8 cellular contexts compared by ENCODE assay signal in the genomic region with DNA sequence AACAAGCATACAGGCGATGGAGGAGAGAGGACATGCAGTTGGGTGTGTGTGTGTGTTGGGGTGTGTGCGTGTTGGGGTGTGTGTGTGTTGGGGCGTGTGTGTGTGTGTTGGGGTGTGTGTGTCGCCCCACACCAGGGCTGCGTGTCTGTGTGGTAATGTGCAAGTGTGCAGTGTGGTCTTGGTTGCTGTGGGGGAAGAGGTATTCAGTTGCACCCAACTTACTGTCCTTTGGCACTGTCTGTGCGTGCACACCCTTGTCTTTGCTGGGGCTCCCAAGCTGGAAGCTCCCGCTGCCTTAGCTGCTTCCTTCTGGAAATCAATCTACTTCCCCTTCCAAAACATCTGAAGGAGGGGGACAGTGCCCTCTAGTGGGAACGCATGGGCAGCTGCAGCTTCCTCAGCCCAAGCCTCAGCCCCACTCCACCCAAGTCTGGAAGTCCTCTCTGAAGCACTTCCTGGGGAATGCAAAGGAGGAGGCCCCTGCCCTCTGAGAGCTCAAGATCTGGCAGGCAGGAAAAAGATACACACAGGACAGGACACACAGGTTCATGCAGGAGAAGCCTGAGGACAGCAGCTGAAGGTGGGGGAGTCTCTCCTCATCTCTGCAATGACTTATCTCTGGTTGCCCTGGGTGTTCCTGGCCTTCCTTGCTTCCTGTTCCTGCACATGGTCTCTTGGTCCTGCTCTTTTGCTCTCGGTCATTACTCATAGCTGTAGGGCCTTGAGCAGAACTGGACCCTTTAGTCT. TPM values are rescaled to one million over a fixed set of nuclear protein-coding genes. Genes with fewer than 3 reads are reported as not detected.
DNase-seq lines count a peak whose midpoint lies in the region; ATAC-seq and TF ChIP-seq lines count a peak whose summit lies in the region.

No MANE protein-coding gene starts in this region.

- no peak overlapping the region for H3K4me3 ChIP-seq in NB4 (ENCODE audit: low read depth, low read length)
- no peak overlapping the region for H3K4me3 ChIP-seq in right atrium auricular region
- H3K4me3 ChIP-seq in retinal pigment epithelial cell (ENCODE audit: low read length), result no peak overlapping the region

- H3K4me1 ChIP-seq in right atrium auricular region, result peaks cover 0 to 24% of the 10 kb centered on the region in 2 donors

- no peak for TF ChIP-seq POLR2A in NB4 (IDR thresholded peaks at IDR 0.05; ENCODE audit: extremely low read depth, insufficient read length)

- ATAC-seq in GM19023 (IDR thresholded peaks at IDR 0.05; ENCODE audit: unreplicated experiment) (no peak), HG03521 (IDR thresholded peaks at IDR 0.05; ENCODE audit: unreplicated experiment) (no peak)

- H3K9me3 ChIP-seq in right atrium auricular region, result no peaks in the 10 kb centered on the region

- peak; percentile 97 for TF ChIP-seq CTCF in NB4 (IDR thresholded peaks at IDR 0.05; ENCODE audit: low read depth, low read length)
- TF ChIP-seq CTCF in right atrium auricular region (IDR thresholded peaks at IDR 0.05), result peak; percentile 83 to 95
- TF ChIP-seq CTCF in retinal pigment epithelial cell (conservative IDR thresholded peaks at IDR 0.05; ENCODE audit: low read depth, low read length), result peak; percentile 98

- H3K36me3 ChIP-seq in right atrium auricular region, result no peaks in the 10 kb centered on the region

- H3K27ac ChIP-seq in right atrium auricular region, result no peak overlapping the region

- peak; percentile 49 for DNase-seq in GF-D8 (lab: John Stamatoyannopoulos, UW)
- DNase-seq in NB4 (ENCODE audit: low read depth), result peak; percentile 88
- peak; percentile 60 for DNase-seq in SKM-1 treated with dmso at 0.1 percent for 144 hours (lab: John Stamatoyannopoulos, UW; ENCODE audit: unreplicated experiment)
- DNase-seq in amniotic epithelial cell (ENCODE audit: low read depth), result peak; percentile 73
- peak; percentile 88 for DNase-seq in right atrium auricular region (ENCODE audit: low spot score)
- peak; percentile 39 for DNase-seq in retinal pigment epithelial cell (ENCODE audit: low read depth)

- H3K27me3 ChIP-seq in right atrium auricular region, result no peaks in the 10 kb centered on the region

RNA-seq across cellular contexts. Expression of a gene that starts 13.1 kb away (rescaled TPM):
- 1 to 10 TPM in 1 of 2 donors, under 1 TPM in 1; 0.24 to 1.4 TPM for total RNA-seq in right atrium auricular region

RNA-seq across cellular contexts. Expression of a gene that starts 14.7 kb away (rescaled TPM):
- total RNA-seq in right atrium auricular region, result 10 to 100 TPM; 29.6 to 35.5 TPM

RNA-seq across cellular contexts. Expression of a gene that starts 33.3 kb away (rescaled TPM):
- total RNA-seq in right atrium auricular region, result 10 to 100 TPM in 1 of 2 donors, 1 to 10 TPM in 1; 8.8 to 38.7 TPM

RNA-seq across cellular contexts. Expression of a gene that starts 41.5 kb away (rescaled TPM):
- 100 to 1,000 TPM; 139 to 181 TPM for total RNA-seq in right atrium auricular region

RNA-seq across cellular contexts. Expression of a gene that starts 45.2 kb away (rescaled TPM):
- total RNA-seq in right atrium auricular region, result 1 to 10 TPM; 2.6 to 3.3 TPM
